1 cellular context compared by ENCODE assay signal in the genomic region with DNA sequence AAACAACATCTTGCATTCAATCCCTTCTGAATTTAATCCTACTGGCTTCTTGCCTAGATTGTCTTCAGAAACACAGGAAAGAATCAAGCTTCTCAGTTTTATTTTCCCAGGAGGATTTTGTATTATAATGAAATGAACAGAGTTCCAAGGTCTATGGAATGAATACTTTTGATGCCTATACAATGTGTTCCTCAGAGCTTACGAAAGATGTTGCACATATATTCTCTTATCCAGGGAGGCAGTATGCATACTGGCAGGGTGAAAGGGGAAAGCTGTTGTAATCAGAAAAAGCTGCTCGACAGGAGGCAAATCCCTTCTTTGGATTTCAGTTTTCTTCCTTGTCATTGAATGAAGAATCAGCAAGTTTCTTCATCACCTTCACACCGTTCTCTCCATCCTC.
TF ChIP-seq lines count a peak whose summit lies in the region.

No MANE protein-coding gene starts in this region.

TF ChIP-seq in GM23338, 12 proteins besides CTCF, POLR2A, EP300 and RAD21 (continued from another document):
- TF ChIP-seq, protein P1, sequence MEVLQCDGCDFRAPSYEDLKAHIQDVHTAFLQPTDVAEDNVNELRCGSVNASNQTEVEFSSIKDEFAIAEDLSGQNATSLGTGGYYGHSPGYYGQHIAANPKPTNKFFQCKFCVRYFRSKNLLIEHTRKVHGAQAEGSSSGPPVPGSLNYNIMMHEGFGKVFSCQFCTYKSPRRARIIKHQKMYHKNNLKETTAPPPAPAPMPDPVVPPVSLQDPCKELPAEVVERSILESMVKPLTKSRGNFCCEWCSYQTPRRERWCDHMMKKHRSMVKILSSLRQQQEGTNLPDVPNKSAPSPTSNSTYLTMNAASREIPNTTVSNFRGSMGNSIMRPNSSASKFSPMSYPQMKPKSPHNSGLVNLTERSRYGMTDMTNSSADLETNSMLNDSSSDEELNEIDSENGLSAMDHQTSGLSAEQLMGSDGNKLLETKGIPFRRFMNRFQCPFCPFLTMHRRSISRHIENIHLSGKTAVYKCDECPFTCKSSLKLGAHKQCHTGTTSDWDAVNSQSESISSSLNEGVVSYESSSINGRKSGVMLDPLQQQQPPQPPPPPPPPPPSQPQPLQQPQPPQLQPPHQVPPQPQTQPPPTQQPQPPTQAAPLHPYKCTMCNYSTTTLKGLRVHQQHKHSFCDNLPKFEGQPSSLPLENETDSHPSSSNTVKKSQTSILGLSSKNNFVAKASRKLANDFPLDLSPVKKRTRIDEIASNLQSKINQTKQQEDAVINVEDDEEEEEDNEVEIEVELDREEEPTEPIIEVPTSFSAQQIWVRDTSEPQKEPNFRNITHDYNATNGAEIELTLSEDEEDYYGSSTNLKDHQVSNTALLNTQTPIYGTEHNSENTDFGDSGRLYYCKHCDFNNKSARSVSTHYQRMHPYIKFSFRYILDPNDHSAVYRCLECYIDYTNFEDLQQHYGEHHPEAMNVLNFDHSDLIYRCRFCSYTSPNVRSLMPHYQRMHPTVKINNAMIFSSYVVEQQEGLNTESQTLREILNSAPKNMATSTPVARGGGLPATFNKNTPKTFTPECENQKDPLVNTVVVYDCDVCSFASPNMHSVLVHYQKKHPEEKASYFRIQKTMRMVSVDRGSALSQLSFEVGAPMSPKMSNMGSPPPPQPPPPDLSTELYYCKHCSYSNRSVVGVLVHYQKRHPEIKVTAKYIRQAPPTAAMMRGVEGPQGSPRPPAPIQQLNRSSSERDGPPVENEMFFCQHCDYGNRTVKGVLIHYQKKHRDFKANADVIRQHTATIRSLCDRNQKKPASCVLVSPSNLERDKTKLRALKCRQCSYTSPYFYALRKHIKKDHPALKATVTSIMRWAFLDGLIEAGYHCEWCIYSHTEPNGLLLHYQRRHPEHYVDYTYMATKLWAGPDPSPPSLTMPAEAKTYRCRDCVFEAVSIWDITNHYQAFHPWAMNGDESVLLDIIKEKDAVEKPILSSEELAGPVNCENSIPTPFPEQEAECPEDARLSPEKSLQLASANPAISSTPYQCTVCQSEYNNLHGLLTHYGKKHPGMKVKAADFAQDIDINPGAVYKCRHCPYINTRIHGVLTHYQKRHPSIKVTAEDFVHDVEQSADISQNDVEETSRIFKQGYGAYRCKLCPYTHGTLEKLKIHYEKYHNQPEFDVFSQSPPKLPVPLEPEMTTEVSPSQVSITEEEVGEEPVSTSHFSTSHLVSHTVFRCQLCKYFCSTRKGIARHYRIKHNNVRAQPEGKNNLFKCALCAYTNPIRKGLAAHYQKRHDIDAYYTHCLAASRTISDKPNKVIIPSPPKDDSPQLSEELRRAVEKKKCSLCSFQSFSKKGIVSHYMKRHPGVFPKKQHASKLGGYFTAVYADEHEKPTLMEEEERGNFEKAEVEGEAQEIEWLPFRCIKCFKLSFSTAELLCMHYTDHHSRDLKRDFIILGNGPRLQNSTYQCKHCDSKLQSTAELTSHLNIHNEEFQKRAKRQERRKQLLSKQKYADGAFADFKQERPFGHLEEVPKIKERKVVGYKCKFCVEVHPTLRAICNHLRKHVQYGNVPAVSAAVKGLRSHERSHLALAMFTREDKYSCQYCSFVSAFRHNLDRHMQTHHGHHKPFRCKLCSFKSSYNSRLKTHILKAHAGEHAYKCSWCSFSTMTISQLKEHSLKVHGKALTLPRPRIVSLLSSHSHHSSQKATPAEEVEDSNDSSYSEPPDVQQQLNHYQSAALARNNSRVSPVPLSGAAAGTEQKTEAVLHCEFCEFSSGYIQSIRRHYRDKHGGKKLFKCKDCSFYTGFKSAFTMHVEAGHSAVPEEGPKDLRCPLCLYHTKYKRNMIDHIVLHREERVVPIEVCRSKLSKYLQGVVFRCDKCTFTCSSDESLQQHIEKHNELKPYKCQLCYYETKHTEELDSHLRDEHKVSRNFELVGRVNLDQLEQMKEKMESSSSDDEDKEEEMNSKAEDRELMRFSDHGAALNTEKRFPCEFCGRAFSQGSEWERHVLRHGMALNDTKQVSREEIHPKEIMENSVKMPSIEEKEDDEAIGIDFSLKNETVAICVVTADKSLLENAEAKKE (CRISPR knock-in tag; IDR thresholded peaks at IDR 0.05), result no peak
